ENCODE assay signal across 8 cellular contexts in genomic region chr17:43368740-43369506, GRCh38. TPM values are rescaled to one million over a fixed set of nuclear protein-coding genes. Genes with fewer than 3 reads are reported as not detected.
DNase-seq lines count a peak whose midpoint lies in the region; ATAC-seq and TF ChIP-seq lines count a peak whose summit lies in the region.

No MANE protein-coding gene starts in this region.

- DNase-seq in AG04450 (ENCODE audit: low read depth, low spot score) (no peak), NCI-H128 (lab: John Stamatoyannopoulos, UW; ENCODE audit: unreplicated experiment) (peak; percentile 52), T-helper 1 cell (peak; percentile 23 to 73 (median 48)), amygdala (lab: John Stamatoyannopoulos, UW) (peak in 55 of 56 donors; percentile 15 to 89 (median 71)), heart right ventricle (peak; percentile 84 to 88), pons (ENCODE audit: low spot score) (peak; percentile 83), uterus (peak; percentile 85)

- TF ChIP-seq CTCF in AG04450 (IDR thresholded peaks at IDR 0.05; ENCODE audit: low read depth, low read length): no peak
- TF ChIP-seq CTCF in heart right ventricle (IDR thresholded peaks at IDR 0.05): peak in 3 of 9 donors; percentile 34 to 48 (median 36)
- TF ChIP-seq CTCF in uterus (IDR thresholded peaks at IDR 0.05): peak in 1 of 4 experiments; percentile 3

- no peaks in the 10 kb centered on the region for H3K36me3 ChIP-seq in heart right ventricle
- no peaks in the 10 kb centered on the region for H3K36me3 ChIP-seq in uterus

- POLR2A ChIA-PET in AG04450 (lab: Yijun Ruan, JAX): interaction anchor here (0.5 to 3.3 kb wide), 25 partner anchors 8 to 280 kb away, joined by 3 to 91 read pairs (median 6); partner anchors contain the start of genes ARL4D, DHX8 and ETV4

- H3K27me3 ChIP-seq in AG04450 (ENCODE audit: control insufficient read depth, insufficient read depth, low read length): no peaks in the 10 kb centered on the region
- no peaks in the 10 kb centered on the region for H3K27me3 ChIP-seq in heart right ventricle
- no peaks in the 10 kb centered on the region for H3K27me3 ChIP-seq in uterus

- H3K9me3 ChIP-seq in AG04450 (ENCODE audit: control insufficient read depth, insufficient read depth, low read length): no peaks in the 10 kb centered on the region
- H3K9me3 ChIP-seq in heart right ventricle: no peaks in the 10 kb centered on the region
- H3K9me3 ChIP-seq in uterus: no peaks in the 10 kb centered on the region

- peak overlapping the region; percentile 97 for H3K27ac ChIP-seq in AG04450 (ENCODE audit: low read depth, low read length)
- peak overlapping the region; percentile 97 to 100 (median 100) for H3K27ac ChIP-seq in heart right ventricle
- peak overlapping the region; percentile 96 to 99 for H3K27ac ChIP-seq in uterus

- ATAC-seq in GM19395 (IDR thresholded peaks at IDR 0.05; ENCODE audit: unreplicated experiment) (peak; percentile 24), heart right ventricle (peak; percentile 83 to 91 (median 88))

- intact Hi-C loops in heart right ventricle (cut with DNase I): loop anchor here in 8 of 10 donors (1.0 to 10.0 kb wide), 5 partner anchors 19 to 344 kb away; partner anchors contain the start of genes RND2 (in 1 of the 8) and VAT1 (in 1 of the 8)
- intact Hi-C loops in uterus (cut with DNase I; ENCODE audit: low total_unique reads): no loop called here

- peak; percentile 37 to 45 for TF ChIP-seq POLR2A in uterus (IDR thresholded peaks at IDR 0.05)

- WGBS in heart right ventricle, 2 donors: 1 to 3% methylated on average over 51 of the region's 51 CpGs

- CTCF ChIA-PET in AG04450 (lab: Charles Lee): interaction anchor here (0.5 to 1.6 kb wide), 8 partner anchors 19 to 397 kb away, joined by 3 to 11 read pairs (median 4); partner anchors contain the start of gene DHX8

- H3K4me3 ChIP-seq in AG04450 (ENCODE audit: low read depth, low read length) (peak overlapping the region; percentile 34), heart right ventricle (peak overlapping the region; percentile 33 to 66 (median 57)), uterus (peak overlapping the region; percentile 46 to 49)

- H3K4me1 ChIP-seq in heart right ventricle: peaks cover 8 to 54% (median 44%) of the 10 kb centered on the region in 9 donors
- H3K4me1 ChIP-seq in uterus: peaks cover 0 to 9% of the 10 kb centered on the region in 2 donors

RNA-seq across cellular contexts. Expression of gene ARL4D, which starts 29.9 kb away (rescaled TPM):
- polyA plus RNA-seq in AG04450 (2011; rRNA removed): 15.0 and 16.5 TPM in 2 replicates
- 14.9 and 15.4 TPM in 2 replicates for polyA minus RNA-seq in AG04450 (2011; rRNA and poly(A)+ RNA removed)
- total RNA-seq in heart right ventricle: 1 to 10 TPM; 2.5 to 6.9 (median 3.9) TPM
- polyA plus RNA-seq in heart right ventricle: 10 to 100 TPM in 1 of 2 donors, 1 to 10 TPM in 1; 7.8 to 13.5 TPM
- 10 to 100 TPM; 19.1 to 33.2 (median 25.7) TPM for total RNA-seq in uterus
